In genomic region chr2:157559461-157559860, GRCh38 we compare ENCODE assay signal across 18 cellular contexts.
DNase-seq lines count a peak whose midpoint lies in the region; ATAC-seq and TF ChIP-seq lines count a peak whose summit lies in the region.
"Had no signal": no experiment of that assay in that cellular context is flagged by ENCODE, and none has a peak within 500 bp of the region (broad histone marks: within the 10 kb centered on the region; RNA-seq: fewer than 3 reads in every experiment).

No MANE protein-coding gene starts in this region.

- no peak for TF ChIP-seq EP300 in transverse colon (IDR thresholded peaks at IDR 0.05; ENCODE audit: low read depth)

- intact Hi-C loops in transverse colon (cut with DNase I; ENCODE audit: low total_unique reads) = no loop called here

- H3K27me3 Mint-ChIP-seq in neural progenitor cell (ENCODE audit: insufficient read depth, low read depth) (no peaks in the 10 kb centered on the region), T-helper 17 cell (no peaks in the 10 kb centered on the region)

- peaks cover 11% of the 10 kb centered on the region for H3F3A ChIP-seq in neural progenitor cell (ENCODE audit: low read depth)

- H3K4me3 ChIP-seq in BLaER1 treated with 17β-estradiol and CSF1 and Interleukin-3, amounts not matched to agents 10 nM and 100 nM = no peak overlapping the region
- no peak overlapping the region for H3K4me3 ChIP-seq in HUES64 (ENCODE audit: low read length)
- H3K4me3 ChIP-seq in endocrine pancreas (ENCODE audit: control insufficient read depth, insufficient read depth, low read length) = peak overlapping the region; percentile 40
- H3K4me3 ChIP-seq in neural progenitor cell = no peak overlapping the region
- no peak overlapping the region for H3K4me3 ChIP-seq in transverse colon
- H3K4me3 ChIP-seq: SK-N-MC had no signal

- H3K36me3 Mint-ChIP-seq in neural progenitor cell (no peaks in the 10 kb centered on the region), T-helper 17 cell (ENCODE audit: low read depth) (peaks cover 2% of the 10 kb centered on the region)

- H3K4me3 Mint-ChIP-seq in neural progenitor cell (peak overlapping the region; percentile 17), T-helper 17 cell (no peak overlapping the region)

- no peaks in the 10 kb centered on the region for H4K20me1 ChIP-seq in BLaER1 treated with 17β-estradiol and CSF1 and Interleukin-3, amounts not matched to agents 10 nM and 100 nM
- no peaks in the 10 kb centered on the region for H4K20me1 ChIP-seq in neural progenitor cell (ENCODE audit: low read depth)

- H3K9ac ChIP-seq in BLaER1 treated with 17β-estradiol and CSF1 and Interleukin-3, amounts not matched to agents 10 nM and 100 nM = no peak overlapping the region
- H3K9ac ChIP-seq in HUES64 (ENCODE audit: low read depth, low read length) (no peak overlapping the region), endocrine pancreas (ENCODE audit: control insufficient read depth, insufficient read depth, low read length) (no peak overlapping the region), neural progenitor cell (no peak overlapping the region)

- no peaks in the 10 kb centered on the region for H3K79me2 ChIP-seq in neural progenitor cell (ENCODE audit: low read depth)

- H3K27me3 ChIP-seq in BLaER1 treated with 17β-estradiol and CSF1 and Interleukin-3, amounts not matched to agents 10 nM and 100 nM = no peaks in the 10 kb centered on the region
- H3K27me3 ChIP-seq in HUES64 (ENCODE audit: insufficient read depth, low read length) (no peaks in the 10 kb centered on the region), endocrine pancreas (ENCODE audit: control insufficient read depth, insufficient read depth, low read length) (no peaks in the 10 kb centered on the region), neural progenitor cell (no peaks in the 10 kb centered on the region), transverse colon (no peaks in the 10 kb centered on the region)

- H3K4me2 ChIP-seq in BLaER1 treated with 17β-estradiol and CSF1 and Interleukin-3, amounts not matched to agents 10 nM and 100 nM = peak overlapping the region in 8 of 11 experiments; percentile 7 to 62 (median 26); a peak in 15 of 22 replicates
- peak overlapping the region; percentile 62 for H3K4me2 ChIP-seq in neural progenitor cell

- TF ChIP-seq POLR2A in transverse colon (IDR thresholded peaks at IDR 0.05) = no peak

- H3K9me3 ChIP-seq in BLaER1 treated with 17β-estradiol and CSF1 and Interleukin-3, amounts not matched to agents 10 nM and 100 nM (replicated peaks in 1 of 11) = peaks cover 15 to 42% (median 26%) of the 10 kb centered on the region in 11 experiments; a peak in 20 of 22 replicates
- H3K9me3 ChIP-seq in HUES64 (ENCODE audit: insufficient read depth, low read depth, low read length) = no peaks in the 10 kb centered on the region
- H3K9me3 ChIP-seq in endocrine pancreas (ENCODE audit: control insufficient read depth, low read length) = no peaks in the 10 kb centered on the region
- peaks cover 5% of the 10 kb centered on the region for H3K9me3 ChIP-seq in neural progenitor cell (ENCODE audit: low read depth)
- peaks cover 0 to 4% of the 10 kb centered on the region in 2 donors for H3K9me3 ChIP-seq in transverse colon
- H3K9me3 ChIP-seq in T-helper 17 cell (ENCODE audit: control insufficient read depth, low read length, poor library complexity, severe bottlenecking) = no peaks in the 10 kb centered on the region

- peaks cover 12 to 43% (median 33%) of the 10 kb centered on the region in 10 experiments for H3K4me1 ChIP-seq in BLaER1 treated with 17β-estradiol and CSF1 and Interleukin-3, amounts not matched to agents 10 nM and 100 nM
- H3K4me1 ChIP-seq in HUES64 (ENCODE audit: insufficient read depth, low read length) = peaks cover 15% of the 10 kb centered on the region
- H3K4me1 ChIP-seq in endocrine pancreas (ENCODE audit: control insufficient read depth, insufficient read depth, low read length) = peaks cover 23% of the 10 kb centered on the region
- peaks cover 29% of the 10 kb centered on the region for H3K4me1 ChIP-seq in neural progenitor cell
- peaks cover 0 to 14% (median 3%) of the 10 kb centered on the region in 4 donors for H3K4me1 ChIP-seq in transverse colon

- ATAC-seq in GM21737 (IDR thresholded peaks at IDR 0.05; ENCODE audit: unreplicated experiment) (no peak), T-helper 17 cell (no peak)
- ATAC-seq: HCT116 had no signal

- 0% methylated on average over 1 of the region's 3 CpGs for WGBS in HUES64
- 45 to 58% methylated on average over 3 of the region's 3 CpGs for WGBS in transverse colon (ENCODE audit: low coverage in 1 of 2), 2 donors

- peak overlapping the region; percentile 26 for H2AFZ ChIP-seq in neural progenitor cell (replicated peaks)

- H3K4me1 Mint-ChIP-seq in neural progenitor cell (peaks cover 13% of the 10 kb centered on the region), T-helper 17 cell (peaks cover 10% of the 10 kb centered on the region)

- H3K9me3 Mint-ChIP-seq in neural progenitor cell = no peaks in the 10 kb centered on the region

- in situ Hi-C loops in transverse colon (cut with MboI; ENCODE audit: low pct_ligation_motif_present in 1 of 4, low pct_unique_long_range_greater_than_20kb in 1 of 4, low sequenced_read_pairs in 3 of 4) = no loop called here

- H3K27ac Mint-ChIP-seq in neural progenitor cell (peak overlapping the region; percentile 36), T-helper 17 cell (no peak overlapping the region)

- no peaks in the 10 kb centered on the region for H3K36me3 ChIP-seq in BLaER1 treated with 17β-estradiol and CSF1 and Interleukin-3, amounts not matched to agents 10 nM and 100 nM
- H3K36me3 ChIP-seq in HUES64 (ENCODE audit: insufficient read depth, low read length) = no peaks in the 10 kb centered on the region
- H3K36me3 ChIP-seq in endocrine pancreas (ENCODE audit: control insufficient read depth, insufficient read depth, low read length) = no peaks in the 10 kb centered on the region
- no peaks in the 10 kb centered on the region for H3K36me3 ChIP-seq in neural progenitor cell
- no peaks in the 10 kb centered on the region for H3K36me3 ChIP-seq in transverse colon

- H3K27ac ChIP-seq in BLaER1 treated with 17β-estradiol and CSF1 and Interleukin-3, amounts not matched to agents 10 nM and 100 nM = peak overlapping the region in 5 of 11 experiments; percentile 2 to 67 (median 59); a peak in 8 of 22 replicates
- H3K27ac ChIP-seq in HUES64 (ENCODE audit: low read depth, low read length) (0 out of 2 replicates have a peak overlapping the region, but pooled peaks have one; percentile 9), neural progenitor cell (peak overlapping the region; percentile 70), transverse colon (no peak overlapping the region)
- H3K27ac ChIP-seq: RWPE1, SK-N-MC had no signal

- TF ChIP-seq CTCF in neural progenitor cell (IDR thresholded peaks at IDR 0.05) = no peak
- TF ChIP-seq CTCF in transverse colon (IDR thresholded peaks at IDR 0.05) = no peak

- DNase-seq in neural progenitor cell (ENCODE audit: low spot score) (peak; percentile 67), transverse colon (no peak), T-helper 17 cell (no peak)
- DNase-seq: DMS53, GF-D8, Kasumi-1, NCI-H1694, NCI-H2081 treated with DMSO at 0.1 percent for 48 hours, NCI-H446, NCI-H526, SHP77 treated with DMSO at 0.1 percent for 48 hours had no signal

Comparison
In these comparisons a context has a peak if more than half of its experiments do, and no peak if none do; other contexts are left out.
1. H3K27ac ChIP-seq: peak in HUES64 (single experiment) and neural progenitor cell (single experiment); none in transverse colon (0 of 4).